ENCODE assay signal across 8 cellular contexts in the genomic region with DNA sequence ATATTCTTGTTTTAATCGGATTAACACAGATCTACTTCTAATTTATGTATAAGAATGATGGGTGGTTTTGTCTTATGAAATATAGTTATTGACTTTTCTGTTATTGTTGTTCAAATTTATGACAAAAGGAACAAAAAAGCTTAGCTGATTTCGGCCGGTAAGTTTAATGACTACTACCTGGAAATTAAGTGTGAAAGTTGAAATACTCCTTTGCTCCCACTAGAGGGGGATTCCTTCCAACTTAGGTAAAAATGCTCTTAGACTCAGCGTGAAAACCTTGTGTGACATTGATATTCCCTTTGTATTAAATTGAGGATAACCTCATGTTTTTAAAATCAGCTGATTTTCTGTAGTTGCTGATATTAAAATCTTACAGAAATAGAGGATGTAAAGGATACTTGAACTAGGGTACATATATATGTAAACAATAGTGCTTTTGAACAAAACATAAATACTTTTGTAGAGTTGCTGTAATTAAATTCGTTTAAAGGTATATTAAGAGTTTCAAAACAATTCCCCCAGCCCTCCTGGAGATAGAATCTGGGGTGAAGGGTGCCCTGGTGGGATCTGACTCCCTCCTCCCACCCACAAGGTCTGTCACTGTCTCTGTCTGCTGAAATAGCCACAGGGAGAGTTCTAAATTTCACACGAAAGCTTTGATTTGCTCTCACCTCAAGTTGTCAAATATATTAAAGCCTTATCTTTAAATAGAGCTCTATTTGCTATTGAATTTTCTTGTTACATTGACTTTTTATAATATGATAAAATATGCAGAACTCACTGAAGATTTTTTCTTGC.
A peak's percentile ranks its signal among the peaks of the same experiment; 100 is the strongest.
DNase-seq lines count a peak whose midpoint lies in the region; ATAC-seq and TF ChIP-seq lines count a peak whose summit lies in the region.

No MANE protein-coding gene starts in this region.

- no peak overlapping the region for H3K4me3 ChIP-seq in AG09309 (ENCODE audit: control insufficient read depth, low read depth, low read length)
- H3K4me3 ChIP-seq in right atrium auricular region: no peak overlapping the region

- H3K9me3 Mint-ChIP-seq in activated T-helper 2 cell treated with anti-CD3 and anti-CD28 coated beads, Interferon-gamma antibody, Interleukin-2, Interleukin-4, amounts not matched to agents 10 μg/mL and 5 μg/mL and 100 μg/mL, durations not matched to agents 14 hours and 24 hours and 36 hours: no peaks in the 10 kb centered on the region
- peaks cover 2% of the 10 kb centered on the region for H3K9me3 Mint-ChIP-seq in stimulated activated memory B cell treated with anti-CD40 and anti-IgM and Interleukin-4, amounts not matched to agents 10 μg/mL and 1 μg/mL and 100 μg/mL, for 72 hours

- no peaks in the 10 kb centered on the region for H3K9me3 ChIP-seq in right atrium auricular region

- no peak for ATAC-seq in stimulated activated memory B cell treated with anti-CD40 and anti-IgM and Interleukin-4, amounts not matched to agents 10 μg/mL and 1 μg/mL and 100 μg/mL, for 72 hours
- no peak for ATAC-seq in GM18502 (IDR thresholded peaks at IDR 0.05; ENCODE audit: poor library complexity, unreplicated experiment)

- peaks cover 0 to 42% of the 10 kb centered on the region in 2 donors for H3K4me1 ChIP-seq in right atrium auricular region

- intact Hi-C loops in activated T-helper 2 cell treated with anti-CD3 and anti-CD28 coated beads, Interferon-gamma antibody, Interleukin-2, Interleukin-4, amounts not matched to agents 10 μg/mL and 5 μg/mL and 100 μg/mL, durations not matched to agents 14 hours and 24 hours and 36 hours (cut with micrococcal nuclease): loop anchor here (1.0 to 2.0 kb wide), 3 partner anchors 34 to 240 kb away; no protein-coding TSS in a partner anchor

- DNase-seq in AG09309 (ENCODE audit: low read depth) (no peak), GM13976 (ENCODE audit: low spot score) (peak; percentile 44), NCI-H2171 treated with DMSO at 0.1 percent for 48 hours (lab: John Stamatoyannopoulos, UW) (peak; percentile 68), right atrium auricular region (ENCODE audit: low spot score) (no peak)
- DNase-seq in activated T-helper 2 cell treated with anti-CD3 and anti-CD28 coated beads, Interferon-gamma antibody, Interleukin-2, Interleukin-4, amounts not matched to agents 10 μg/mL and 5 μg/mL and 100 μg/mL, durations not matched to agents 14 hours and 24 hours and 36 hours (ENCODE audit: low spot score): no peak
- no peak for DNase-seq in activated CD4-positive, alpha-beta T cell treated with anti-CD3 and anti-CD28 coated beads, Interleukin-2, amount 50 U/mL, for 1 hour

- H3K36me3 Mint-ChIP-seq in activated T-helper 2 cell treated with anti-CD3 and anti-CD28 coated beads, Interferon-gamma antibody, Interleukin-2, Interleukin-4, amounts not matched to agents 10 μg/mL and 5 μg/mL and 100 μg/mL, durations not matched to agents 14 hours and 24 hours and 36 hours (ENCODE audit: low read depth): no peaks in the 10 kb centered on the region
- H3K36me3 Mint-ChIP-seq in stimulated activated memory B cell treated with anti-CD40 and anti-IgM and Interleukin-4, amounts not matched to agents 10 μg/mL and 1 μg/mL and 100 μg/mL, for 72 hours: peaks cover 13% of the 10 kb centered on the region

- H3K27me3 ChIP-seq in right atrium auricular region: no peaks in the 10 kb centered on the region

- in situ Hi-C loops in GM13976 (cut with MboI; ENCODE audit: low sequenced_read_pairs, unreplicated experiment): no loop called here

- no peak overlapping the region for H3K27ac Mint-ChIP-seq in activated T-helper 2 cell treated with anti-CD3 and anti-CD28 coated beads, Interferon-gamma antibody, Interleukin-2, Interleukin-4, amounts not matched to agents 10 μg/mL and 5 μg/mL and 100 μg/mL, durations not matched to agents 14 hours and 24 hours and 36 hours
- peak overlapping the region; percentile 76 for H3K27ac Mint-ChIP-seq in stimulated activated memory B cell treated with anti-CD40 and anti-IgM and Interleukin-4, amounts not matched to agents 10 μg/mL and 1 μg/mL and 100 μg/mL, for 72 hours

- peaks cover 21% of the 10 kb centered on the region for H3K4me1 Mint-ChIP-seq in activated T-helper 2 cell treated with anti-CD3 and anti-CD28 coated beads, Interferon-gamma antibody, Interleukin-2, Interleukin-4, amounts not matched to agents 10 μg/mL and 5 μg/mL and 100 μg/mL, durations not matched to agents 14 hours and 24 hours and 36 hours (ENCODE audit: low read depth)
- peaks cover 35% of the 10 kb centered on the region for H3K4me1 Mint-ChIP-seq in stimulated activated memory B cell treated with anti-CD40 and anti-IgM and Interleukin-4, amounts not matched to agents 10 μg/mL and 1 μg/mL and 100 μg/mL, for 72 hours

- no peaks in the 10 kb centered on the region for H3K36me3 ChIP-seq in right atrium auricular region

- H3K27ac ChIP-seq in right atrium auricular region: no peak overlapping the region

- no peaks in the 10 kb centered on the region for H3K27me3 Mint-ChIP-seq in activated T-helper 2 cell treated with anti-CD3 and anti-CD28 coated beads, Interferon-gamma antibody, Interleukin-2, Interleukin-4, amounts not matched to agents 10 μg/mL and 5 μg/mL and 100 μg/mL, durations not matched to agents 14 hours and 24 hours and 36 hours (ENCODE audit: low read depth)
- H3K27me3 Mint-ChIP-seq in stimulated activated memory B cell treated with anti-CD40 and anti-IgM and Interleukin-4, amounts not matched to agents 10 μg/mL and 1 μg/mL and 100 μg/mL, for 72 hours: no peaks in the 10 kb centered on the region

- peak; percentile 61 for TF ChIP-seq CTCF in AG09309 (IDR thresholded peaks at IDR 0.05; ENCODE audit: control insufficient read depth, insufficient read depth, low read depth, low read length, missing control alignments)
- peak; percentile 43 for TF ChIP-seq CTCF in GM13976 (IDR thresholded peaks at IDR 0.05; ENCODE audit: borderline replicate concordance, control extremely low read depth, extremely low read depth, insufficient read depth, missing control alignments)
- peak; percentile 55 to 72 for TF ChIP-seq CTCF in right atrium auricular region (IDR thresholded peaks at IDR 0.05)

- H3K4me3 Mint-ChIP-seq in activated T-helper 2 cell treated with anti-CD3 and anti-CD28 coated beads, Interferon-gamma antibody, Interleukin-2, Interleukin-4, amounts not matched to agents 10 μg/mL and 5 μg/mL and 100 μg/mL, durations not matched to agents 14 hours and 24 hours and 36 hours (ENCODE audit: low read depth): peak overlapping the region; percentile 49
- peak overlapping the region; percentile 21 for H3K4me3 Mint-ChIP-seq in stimulated activated memory B cell treated with anti-CD40 and anti-IgM and Interleukin-4, amounts not matched to agents 10 μg/mL and 1 μg/mL and 100 μg/mL, for 72 hours

Comparison
In these comparisons a context has a peak if more than half of its experiments do, and no peak if none do; other contexts are left out.
1. DNase-seq: peak in GM13976 (single experiment) and NCI-H2171 treated with DMSO at 0.1 percent for 48 hours (single experiment); none in AG09309 (single experiment), activated T-helper 2 cell treated with anti-CD3 and anti-CD28 coated beads, Interferon-gamma antibody, Interleukin-2, Interleukin-4, amounts not matched to agents 10 μg/mL and 5 μg/mL and 100 μg/mL, durations not matched to agents 14 hours and 24 hours and 36 hours (single experiment), right atrium auricular region (single experiment) and activated CD4-positive, alpha-beta T cell treated with anti-CD3 and anti-CD28 coated beads, Interleukin-2, amount 50 U/mL, for 1 hour (single experiment).
2. Peak in every context shown above with its lines, with median percentiles within 50 percentile points of each other: CTCF ChIP-seq.